In the genomic region with DNA sequence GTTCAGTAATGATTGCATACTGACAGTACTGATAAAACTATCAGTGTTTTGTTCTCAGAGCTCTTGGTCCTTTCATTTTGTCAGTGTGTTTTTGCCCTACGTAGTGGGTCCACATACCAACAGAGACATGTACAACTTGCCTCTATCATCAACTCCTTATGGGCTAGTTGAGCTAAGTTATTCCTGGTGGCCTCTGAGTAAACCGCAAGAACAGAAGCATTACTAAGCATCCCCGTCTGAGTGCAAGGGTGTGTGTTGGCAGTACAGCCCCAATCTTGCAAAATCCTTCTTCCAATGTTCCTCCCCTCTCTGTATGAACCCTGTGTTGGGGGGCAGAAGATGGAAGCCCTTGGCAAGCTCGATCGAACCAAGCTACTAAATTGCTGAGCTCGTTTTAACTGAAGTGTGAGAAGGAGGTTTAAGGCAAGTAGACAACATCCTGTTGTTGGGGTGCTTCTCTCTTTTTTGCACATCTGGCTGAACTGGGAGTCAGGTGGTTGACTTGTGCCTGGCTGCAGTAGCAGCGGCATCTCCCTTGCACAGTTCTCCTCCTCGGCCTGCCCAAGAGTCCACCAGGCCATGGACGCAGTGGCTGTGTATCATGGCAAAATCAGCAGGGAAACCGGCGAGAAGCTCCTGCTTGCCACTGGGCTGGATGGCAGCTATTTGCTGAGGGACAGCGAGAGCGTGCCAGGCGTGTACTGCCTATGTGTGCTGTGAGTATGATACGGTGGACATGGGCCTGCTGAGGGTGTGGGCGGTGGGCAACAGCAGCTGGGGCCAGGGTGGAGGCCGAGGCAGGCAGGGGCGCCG, we compare ENCODE assay signal across 14 cellular contexts. TPM values are rescaled to one million over a fixed set of nuclear protein-coding genes. Genes with fewer than 3 reads are reported as not detected.
DNase-seq lines count a peak whose midpoint lies in the region; ATAC-seq, FAIRE-seq and TF ChIP-seq lines count a peak whose summit lies in the region.
"Had no signal": no experiment of that assay in that cellular context is flagged by ENCODE, and none has a peak within 500 bp of the region (broad histone marks: within the 10 kb centered on the region; RNA-seq: fewer than 3 reads in every experiment).

A gene (plus strand): TSS at position 500 of the 813 bp plus-strand sequence. CDS start 80 bp downstream, at position 580.

- no peaks in the 10 kb centered on the region for H3K27me3 ChIP-seq in CD4-positive, alpha-beta T cell (ENCODE audit: control insufficient read depth, insufficient read depth, low read length)
- H3K27me3 ChIP-seq in keratinocyte (ENCODE audit: control insufficient read depth, extremely low read depth, insufficient read depth, low read length) (no peaks in the 10 kb centered on the region), colonic mucosa (no peaks in the 10 kb centered on the region)
- H3K27me3 ChIP-seq: brain microvascular endothelial cell had no signal

- peak within 1 kb of the TSS; percentile 98 for H3K27ac Mint-ChIP-seq in CD4-positive, alpha-beta T cell
- H3K27ac Mint-ChIP-seq in activated T-helper 1 cell treated with anti-CD3 and anti-CD28 coated beads, Interleukin-12 subunit alpha, Interleukin-12 subunit beta, Interleukin-2, Interleukin-4 antibody, amounts not matched to agents 30 ng/mL and 10 ng/mL and 1 ng/mL, durations not matched to agents 14 hours and 24 hours and 36 hours = peak within 1 kb of the TSS; percentile 97
- no peak within 1 kb of the TSS for H3K27ac Mint-ChIP-seq in endothelial cell (ENCODE audit: unreplicated experiment)

- POLR2A ChIA-PET in CD4-positive, alpha-beta T cell (lab: Charles Lee) = interaction anchor here (0.6 to 4.3 kb wide), 11 partner anchors 10 to 392 kb away, joined by 3 to 48 read pairs (median 4); no protein-coding TSS in a partner anchor
- POLR2A ChIA-PET in OCI-LY7 (lab: Charles Lee) = interaction anchor here (0.6 kb wide), 1 partner anchor 21 kb away, joined by 4 read pairs; no protein-coding TSS in a partner anchor

- no TSS peak for BruUV-seq in OCI-LY7 (replicated peaks; lab: Mats Ljungman, UMichigan)

- no peaks in the 10 kb centered on the region for H3K9me3 Mint-ChIP-seq in CD4-positive, alpha-beta T cell
- no peaks in the 10 kb centered on the region for H3K9me3 Mint-ChIP-seq in activated T-helper 1 cell treated with anti-CD3 and anti-CD28 coated beads, Interleukin-12 subunit alpha, Interleukin-12 subunit beta, Interleukin-2, Interleukin-4 antibody, amounts not matched to agents 30 ng/mL and 10 ng/mL and 1 ng/mL, durations not matched to agents 14 hours and 24 hours and 36 hours
- H3K9me3 Mint-ChIP-seq in endothelial cell (ENCODE audit: unreplicated experiment) = no peaks in the 10 kb centered on the region

- H3K36me3 ChIP-seq in OCI-LY7 (ENCODE audit: insufficient read depth, low read length) (no peaks in the 10 kb centered on the region), keratinocyte (ENCODE audit: control insufficient read depth in 2 of 2, extremely low read depth in 1 of 2, insufficient read depth in 2 of 2, low read length in 2 of 2) (no peaks in the 10 kb centered on the region), colonic mucosa (no peaks in the 10 kb centered on the region)
- H3K36me3 ChIP-seq: brain microvascular endothelial cell had no signal

- H3K79me2 ChIP-seq in OCI-LY7 (ENCODE audit: insufficient read depth, low read depth, low read length) (no peaks in the 10 kb centered on the region), keratinocyte (ENCODE audit: control insufficient read depth, insufficient read depth, low read length) (no peaks in the 10 kb centered on the region)

- no peaks in the 10 kb centered on the region for H3K9me1 ChIP-seq in keratinocyte (ENCODE audit: control insufficient read depth, extremely low read depth, insufficient read depth, low read length)

- DNase-seq in CD4-positive, alpha-beta T cell = peak in 6 of 10 experiments; percentile 3 to 38 (median 26)
- DNase-seq in OCI-LY7 (ENCODE audit: low spot score) (peak; percentile 52), keratinocyte (ENCODE audit: low read depth, low spot score) (no peak), colonic mucosa (no peak), endothelial cell (ENCODE audit: low spot score) (no peak), medulla oblongata (ENCODE audit: extremely low spot score) (no peak)
- DNase-seq in activated T-helper 1 cell treated with anti-CD3 and anti-CD28 coated beads, Interleukin-12 subunit alpha, Interleukin-12 subunit beta, Interleukin-2, Interleukin-4 antibody, amounts not matched to agents 30 ng/mL and 10 ng/mL and 1 ng/mL, durations not matched to agents 14 hours and 24 hours and 36 hours (ENCODE audit: low spot score) = no peak
- DNase-seq: brain microvascular endothelial cell, NCI-H1092 treated with DMSO at 0.1 percent for 48 hours, NCI-H524 had no signal

- ATAC-seq in CD4-positive, alpha-beta T cell (ENCODE audit: poor library complexity) = peak; percentile 47
- no peak for ATAC-seq in HG02642 (IDR thresholded peaks at IDR 0.05; ENCODE audit: poor library complexity, unreplicated experiment)
- ATAC-seq: right cardiac atrium had no signal

- dilution Hi-C loops in keratinocyte (cut with MboI; ENCODE audit: extremely low pct_ligation_motif_present, low sequenced_read_pairs) = no loop called here

- H3K9ac ChIP-seq in keratinocyte (ENCODE audit: control insufficient read depth, extremely low read depth, insufficient read depth, low read length) (no peak within 1 kb of the TSS), colonic mucosa (ENCODE audit: low read depth in 2 of 2, low read length in 2 of 2) (no peak within 1 kb of the TSS)

- peak within 1 kb of the TSS; percentile 75 for H3K27ac ChIP-seq in CD4-positive, alpha-beta T cell (ENCODE audit: low read depth, low read length)
- H3K27ac ChIP-seq in OCI-LY7 (ENCODE audit: low read depth, low read length, poor library complexity, severe bottlenecking) = peak within 1 kb of the TSS; percentile 33
- H3K27ac ChIP-seq in keratinocyte (ENCODE audit: control insufficient read depth, insufficient read depth, low read length) = no peak within 1 kb of the TSS
- no peak within 1 kb of the TSS for H3K27ac ChIP-seq in colonic mucosa
- H3K27ac ChIP-seq: brain microvascular endothelial cell had no signal

- no peaks in the 10 kb centered on the region for H3K9me3 ChIP-seq in CD4-positive, alpha-beta T cell (ENCODE audit: control insufficient read depth, low read length)
- H3K9me3 ChIP-seq in OCI-LY7 (ENCODE audit: low read length) (no peaks in the 10 kb centered on the region), keratinocyte (ENCODE audit: control insufficient read depth, low read depth, low read length) (no peaks in the 10 kb centered on the region), colonic mucosa (no peaks in the 10 kb centered on the region)

- intact Hi-C loops in CD4-positive, alpha-beta T cell (cut with DNase I, micrococcal nuclease) = loop anchor here (2.0 to 10.0 kb wide), 4 partner anchors 127 to 389 kb away; a partner anchor contains a TSS
- intact Hi-C loops in OCI-LY7 (cut with micrococcal nuclease; ENCODE audit: unreplicated experiment) (no loop called here), colonic mucosa (cut with DNase I) (no loop called here)
- intact Hi-C loops in activated T-helper 1 cell treated with anti-CD3 and anti-CD28 coated beads, Interleukin-12 subunit alpha, Interleukin-12 subunit beta, Interleukin-2, Interleukin-4 antibody, amounts not matched to agents 30 ng/mL and 10 ng/mL and 1 ng/mL, durations not matched to agents 14 hours and 24 hours and 36 hours (cut with micrococcal nuclease) = loop anchor here (1.0 to 10.0 kb wide), 6 partner anchors 19 to 951 kb away; a partner anchor contains a TSS

- H4K20me1 ChIP-seq in OCI-LY7 (ENCODE audit: insufficient read depth, low read length) (no peaks in the 10 kb centered on the region), keratinocyte (ENCODE audit: control insufficient read depth, extremely low read depth, insufficient read depth, low read length) (no peaks in the 10 kb centered on the region)

- FAIRE-seq in keratinocyte (lab: Jason Lieb, UNC) = no peak

- no peak for TF ChIP-seq CTCF in CD4-positive, alpha-beta T cell (IDR thresholded peaks at IDR 0.05)
- TF ChIP-seq CTCF in OCI-LY7 (conservative IDR thresholded peaks at IDR 0.05; ENCODE audit: low read length) (no peak), keratinocyte (optimal IDR thresholded peaks at IDR 0.05 in 1 of 3, IDR thresholded peaks at IDR 0.05 in 1 of 3, conservative IDR thresholded peaks at IDR 0.05 in 1 of 3; ENCODE audit: extremely low read depth in 1 of 3, insufficient read depth in 2 of 3, low read length in 3 of 3) (no peak), colonic mucosa (IDR thresholded peaks at IDR 0.05) (no peak), endothelial cell (IDR thresholded peaks at IDR 0.05; ENCODE audit: unreplicated experiment) (no peak)

- H3K4me1 ChIP-seq in OCI-LY7 (ENCODE audit: insufficient read depth, low read length, poor library complexity, severe bottlenecking) (peaks cover 55% of the 10 kb centered on the region), keratinocyte (ENCODE audit: control insufficient read depth, extremely low read depth, insufficient read depth, low read length) (no peaks in the 10 kb centered on the region), colonic mucosa (no peaks in the 10 kb centered on the region)

- H2AFZ ChIP-seq in OCI-LY7 (ENCODE audit: low read length) (peak within 1 kb of the TSS; percentile 73; the same call in 1 of the 2 replicates), keratinocyte (ENCODE audit: control insufficient read depth, low read length) (peak within 1 kb of the TSS; percentile 27)

- peak within 1 kb of the TSS; percentile 52 for H3K4me3 ChIP-seq in OCI-LY7 (ENCODE audit: low read depth, low read length, poor library complexity, severe bottlenecking)
- no peak within 1 kb of the TSS for H3K4me3 ChIP-seq in keratinocyte (ENCODE audit: control insufficient read depth in 2 of 3, extremely low read depth in 1 of 3, insufficient read depth in 2 of 3, low read depth in 1 of 3, low read length in 3 of 3)
- H3K4me3 ChIP-seq in colonic mucosa = no peak within 1 kb of the TSS

- CTCF ChIA-PET in CD4-positive, alpha-beta T cell (lab: Charles Lee) = interaction anchor here (0.5 to 1.5 kb wide), 2 partner anchors 8 to 386 kb away, joined by 4 to 5 read pairs; no protein-coding TSS in a partner anchor
- CTCF ChIA-PET in OCI-LY7 (lab: Charles Lee; ENCODE audit: unreplicated experiment) = no interaction called here

- peak within 1 kb of the TSS; percentile 52 for H3K4me2 ChIP-seq in OCI-LY7 (ENCODE audit: low read length)
- H3K4me2 ChIP-seq in keratinocyte (ENCODE audit: control insufficient read depth, extremely low read depth, insufficient read depth, low read depth, low read length) = peak within 1 kb of the TSS; percentile 13

- H3K4me1 Mint-ChIP-seq in CD4-positive, alpha-beta T cell (ENCODE audit: low read depth) = peaks cover 52% of the 10 kb centered on the region
- H3K4me1 Mint-ChIP-seq in activated T-helper 1 cell treated with anti-CD3 and anti-CD28 coated beads, Interleukin-12 subunit alpha, Interleukin-12 subunit beta, Interleukin-2, Interleukin-4 antibody, amounts not matched to agents 30 ng/mL and 10 ng/mL and 1 ng/mL, durations not matched to agents 14 hours and 24 hours and 36 hours (ENCODE audit: low read depth) = peaks cover 49% of the 10 kb centered on the region
- no peaks in the 10 kb centered on the region for H3K4me1 Mint-ChIP-seq in endothelial cell (ENCODE audit: unreplicated experiment)

- H3K4me3 Mint-ChIP-seq in CD4-positive, alpha-beta T cell = peak within 1 kb of the TSS; percentile 99
- H3K4me3 Mint-ChIP-seq in activated T-helper 1 cell treated with anti-CD3 and anti-CD28 coated beads, Interleukin-12 subunit alpha, Interleukin-12 subunit beta, Interleukin-2, Interleukin-4 antibody, amounts not matched to agents 30 ng/mL and 10 ng/mL and 1 ng/mL, durations not matched to agents 14 hours and 24 hours and 36 hours = peak within 1 kb of the TSS; percentile 92
- no peak within 1 kb of the TSS for H3K4me3 Mint-ChIP-seq in endothelial cell (ENCODE audit: unreplicated experiment)

- no peaks in the 10 kb centered on the region for H3K27me3 Mint-ChIP-seq in CD4-positive, alpha-beta T cell
- H3K27me3 Mint-ChIP-seq in activated T-helper 1 cell treated with anti-CD3 and anti-CD28 coated beads, Interleukin-12 subunit alpha, Interleukin-12 subunit beta, Interleukin-2, Interleukin-4 antibody, amounts not matched to agents 30 ng/mL and 10 ng/mL and 1 ng/mL, durations not matched to agents 14 hours and 24 hours and 36 hours (ENCODE audit: insufficient read depth) = no peaks in the 10 kb centered on the region
- H3K27me3 Mint-ChIP-seq in endothelial cell (ENCODE audit: unreplicated experiment) = no peaks in the 10 kb centered on the region

- H3K9me2 ChIP-seq in OCI-LY7 (ENCODE audit: insufficient read depth, low read length) = no peaks in the 10 kb centered on the region

- H3K36me3 Mint-ChIP-seq in CD4-positive, alpha-beta T cell (ENCODE audit: low read depth) = peaks cover 23% of the 10 kb centered on the region
- H3K36me3 Mint-ChIP-seq in activated T-helper 1 cell treated with anti-CD3 and anti-CD28 coated beads, Interleukin-12 subunit alpha, Interleukin-12 subunit beta, Interleukin-2, Interleukin-4 antibody, amounts not matched to agents 30 ng/mL and 10 ng/mL and 1 ng/mL, durations not matched to agents 14 hours and 24 hours and 36 hours (ENCODE audit: low read depth) = peaks cover 7% of the 10 kb centered on the region
- H3K36me3 Mint-ChIP-seq in endothelial cell (ENCODE audit: low read depth, unreplicated experiment) = no peaks in the 10 kb centered on the region

RNA-seq across cellular contexts. Expression of the gene that starts here (rescaled TPM):
- 10 to 100 TPM; 39.6 to 41.5 TPM for total RNA-seq in CD4-positive, alpha-beta T cell
- 2.2 and 4.3 TPM in 2 replicates for total RNA-seq in OCI-LY7 (2014; rRNA removed; shearing (Covaris generic))
- total RNA-seq in OCI-LY7 (2022) (0.63 and 0.77 TPM in 2 replicates), colonic mucosa (under 1 TPM; 0.48 to 0.54 TPM), endothelial cell (ENCODE audit: unreplicated experiment) (not detected)
- total RNA-seq in activated T-helper 1 cell treated with anti-CD3 and anti-CD28 coated beads, Interleukin-12 subunit alpha, Interleukin-12 subunit beta, Interleukin-2, Interleukin-4 antibody, amounts not matched to agents 30 ng/mL and 10 ng/mL and 1 ng/mL, durations not matched to agents 14 hours and 24 hours and 36 hours = 50.4 and 56.3 TPM in 2 replicates
- polyA plus RNA-seq in keratinocyte = 0.02 to 0.05 TPM (median 0.04 TPM) in 3 replicates
- 0.10 TPM for polyA plus RNA-seq in keratinocyte (2011; ENCODE audit: low read depth)
- 0.04 TPM in 1 of 2 replicates, not detected in the other for polyA plus RNA-seq in keratinocyte (2011; cell fraction: cytosol; rRNA removed)
- polyA plus RNA-seq in keratinocyte (2011; cell fraction: nucleus; rRNA removed) = 0.04 TPM in 1 of 2 replicates, not detected in the other
- polyA plus RNA-seq in keratinocyte (2012; ENCODE audit: low replicate concordance) = 0.08 TPM in 1 of 2 replicates, not detected in the other
- polyA minus RNA-seq in keratinocyte = not detected in 3 replicates
- not detected for polyA minus RNA-seq in keratinocyte (2011; cell fraction: cytosol; rRNA and poly(A)+ RNA removed)
- polyA minus RNA-seq in keratinocyte (2011; cell fraction: nucleus; rRNA and poly(A)+ RNA removed) = not detected in 2 replicates
- total RNA-seq: Daoy, epithelial cell of proximal tubule had no signal

Comparison
In these comparisons a context has a peak if more than half of its experiments do, and no peak if none do; other contexts are left out.
1. DNase-seq: peak in CD4-positive, alpha-beta T cell (6 of 10) and OCI-LY7 (single experiment); none in activated T-helper 1 cell treated with anti-CD3 and anti-CD28 coated beads, Interleukin-12 subunit alpha, Interleukin-12 subunit beta, Interleukin-2, Interleukin-4 antibody, amounts not matched to agents 30 ng/mL and 10 ng/mL and 1 ng/mL, durations not matched to agents 14 hours and 24 hours and 36 hours (single experiment), keratinocyte (single experiment), colonic mucosa (single experiment), endothelial cell (single experiment) and medulla oblongata (single experiment).
2. H3K27ac ChIP-seq: peak in CD4-positive, alpha-beta T cell (single experiment) and OCI-LY7 (single experiment); none in keratinocyte (single experiment) and colonic mucosa (single experiment).
3. intact Hi-C loops: an anchor here in CD4-positive, alpha-beta T cell (2.0 to 10.0 kb wide) and activated T-helper 1 cell treated with anti-CD3 and anti-CD28 coated beads, Interleukin-12 subunit alpha, Interleukin-12 subunit beta, Interleukin-2, Interleukin-4 antibody, amounts not matched to agents 30 ng/mL and 10 ng/mL and 1 ng/mL, durations not matched to agents 14 hours and 24 hours and 36 hours (1.0 to 10.0 kb wide); none called in OCI-LY7 and colonic mucosa.